ENCODE assay signal across 8 cellular contexts in the genomic region with DNA sequence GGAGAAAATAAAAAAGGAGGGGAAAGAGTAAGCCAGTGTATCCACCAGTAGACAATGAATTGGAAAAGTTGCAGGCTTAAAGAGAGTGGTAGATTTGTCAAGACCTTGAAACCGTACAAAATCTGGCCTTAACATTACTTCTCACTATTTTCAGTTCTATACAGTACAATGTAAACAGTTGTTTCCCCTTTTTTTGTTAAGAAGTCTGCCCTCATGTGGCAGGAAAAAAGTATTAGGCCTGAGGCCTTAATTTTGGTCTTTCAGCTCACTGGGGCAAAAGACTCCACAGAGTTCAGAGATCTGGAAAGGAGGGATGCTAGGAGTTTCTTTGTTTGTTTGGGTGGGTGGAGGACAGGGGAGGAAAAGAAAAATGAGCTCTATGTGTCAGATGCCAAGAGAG.
A peak's percentile ranks its signal among the peaks of the same experiment; 100 is the strongest.
DNase-seq lines count a peak whose midpoint lies in the region; ATAC-seq, FAIRE-seq and TF ChIP-seq lines count a peak whose summit lies in the region.

No MANE protein-coding gene starts in this region.

- BruUV-seq in A673 (replicated peaks; lab: Mats Ljungman, UMichigan) = no TSS peak
- no TSS peak for BruUV-seq in Panc1 (replicated peaks; lab: Mats Ljungman, UMichigan)

- H3K4me3 ChIP-seq in A673 (ENCODE audit: low read depth, low read length, poor library complexity, severe bottlenecking) (no peak overlapping the region), GM12875 (ENCODE audit: low read depth, low read length) (no peak overlapping the region), Panc1 (ENCODE audit: low read depth in 2 of 2, low read length in 2 of 2) (no peak overlapping the region), kidney (ENCODE audit: low read length in 2 of 2) (no peak overlapping the region)

- peak; percentile 42 for FAIRE-seq in kidney (lab: Jason Lieb, UNC)

- H3K9me3 ChIP-seq in A673 (ENCODE audit: low read depth, low read length, poor library complexity, severe bottlenecking) (no peaks in the 10 kb centered on the region), Panc1 (ENCODE audit: control insufficient read depth, insufficient read depth, low read depth, low read length) (no peaks in the 10 kb centered on the region), kidney (ENCODE audit: control insufficient read depth in 1 of 2, low read length in 2 of 2) (no peaks in the 10 kb centered on the region)

- H3K4me1 ChIP-seq in A673 (ENCODE audit: insufficient read depth, low read length, poor library complexity, severe bottlenecking) (no peaks in the 10 kb centered on the region), Panc1 (ENCODE audit: control insufficient read depth, insufficient read depth, low read length) (no peaks in the 10 kb centered on the region), kidney (ENCODE audit: control insufficient read depth in 1 of 2, insufficient read depth in 1 of 2, low read depth in 1 of 2, low read length in 2 of 2) (no peaks in the 10 kb centered on the region)

- intact Hi-C loops in A673 (cut with micrococcal nuclease; ENCODE audit: unreplicated experiment) (loop anchor here (10.0 kb wide), 1 partner anchor 349 kb away; no protein-coding TSS in a partner anchor), Panc1 (cut with micrococcal nuclease; ENCODE audit: unreplicated experiment) (loop anchor here (10.0 kb wide), 1 partner anchor 349 kb away; no protein-coding TSS in a partner anchor), kidney (cut with DNase I) (no loop called here)

- H3K36me3 ChIP-seq in A673 (ENCODE audit: insufficient read depth, low read length, poor library complexity, severe bottlenecking) (no peaks in the 10 kb centered on the region), Panc1 (ENCODE audit: control insufficient read depth, insufficient read depth, low read length) (no peaks in the 10 kb centered on the region), kidney (ENCODE audit: control insufficient read depth in 1 of 2, insufficient read depth in 2 of 2, low read length in 2 of 2) (no peaks in the 10 kb centered on the region)

- peaks cover 15% of the 10 kb centered on the region for H3K27me3 ChIP-seq in A673 (replicated peaks; ENCODE audit: insufficient read depth, low read depth, low read length, poor library complexity)
- peaks cover 5% of the 10 kb centered on the region for H3K27me3 ChIP-seq in Panc1 (ENCODE audit: control insufficient read depth, insufficient read depth, low read length)

- ATAC-seq in HG02870 (IDR thresholded peaks at IDR 0.05; ENCODE audit: unreplicated experiment) = peak; percentile 79
- ATAC-seq in Panc1 = 0 out of 2 replicates have a peak, but pooled peaks have one; percentile 62
- ATAC-seq in HG02798 (IDR thresholded peaks at IDR 0.05; ENCODE audit: poor library complexity, unreplicated experiment) = no peak
- no peak for ATAC-seq in GM19452 (IDR thresholded peaks at IDR 0.05; ENCODE audit: unreplicated experiment)

- H3K9ac ChIP-seq in kidney (ENCODE audit: low read length in 2 of 2) = no peak overlapping the region

- POLR2A ChIA-PET in A673 (lab: Charles Lee; ENCODE audit: low non-redundant PET) = no interaction called here
- POLR2A ChIA-PET in Panc1 (lab: Charles Lee) = no interaction called here

- no peak overlapping the region for H3K27ac ChIP-seq in A673 (ENCODE audit: low read depth, low read length, poor library complexity, severe bottlenecking)
- no peak overlapping the region for H3K27ac ChIP-seq in Panc1 (ENCODE audit: low read length)
- H3K27ac ChIP-seq in kidney (ENCODE audit: low read depth in 2 of 2, low read length in 2 of 2) = no peak overlapping the region

- CTCF ChIA-PET in A673 (lab: Charles Lee) (interaction anchor here (1.0 kb wide), 1 partner anchor 352 kb away, joined by 3 read pairs; no protein-coding TSS in a partner anchor), Panc1 (lab: Charles Lee) (interaction anchor here (1.2 to 1.5 kb wide), 2 partner anchors 185 to 352 kb away, joined by 3 to 6 read pairs; no protein-coding TSS in a partner anchor)

- TF ChIP-seq CTCF in A673 (conservative IDR thresholded peaks at IDR 0.05; ENCODE audit: low read depth, low read length) = peak; percentile 48
- TF ChIP-seq CTCF in GM12875 (IDR thresholded peaks at IDR 0.05; ENCODE audit: borderline replicate concordance, insufficient read depth, low read depth, low read length) = peak; percentile 31; the same call in 1 of the 2 replicates
- peak; percentile 62 for TF ChIP-seq CTCF in Panc1 (IDR thresholded peaks at IDR 0.05)
- no peak for TF ChIP-seq CTCF in kidney (IDR thresholded peaks at IDR 0.05; ENCODE audit: borderline replicate concordance, extremely low read depth, insufficient read depth)

- DNase-seq in A673 (ENCODE audit: low spot score) (peak; percentile 23), Panc1 (ENCODE audit: low read depth, low spot score) (no peak), kidney (no peak)
- no peak for DNase-seq in activated CD4-positive, alpha-beta T cell treated with anti-CD3 and anti-CD28 coated beads for 4 hours

- in situ Hi-C loops in Panc1 (cut with HindIII; ENCODE audit: low pct_unique_long_range_greater_than_20kb, low sequenced_read_pairs) = no loop called here

Comparison
In these comparisons a context has a peak if more than half of its experiments do, and no peak if none do; other contexts are left out.
1. ATAC-seq: peak in HG02870 (single experiment) and Panc1 (single experiment); none in HG02798 (single experiment) and GM19452 (single experiment).